8 cellular contexts compared by ENCODE assay signal in genomic region chr7:117019786-117020604, GRCh38.
DNase-seq lines count a peak whose midpoint lies in the region; ATAC-seq and TF ChIP-seq lines count a peak whose summit lies in the region.

No MANE protein-coding gene starts in this region.

- H3K4me2 ChIP-seq in OCI-LY7 (ENCODE audit: low read length), result no peak overlapping the region

- no peak for TF ChIP-seq CTCF in fibroblast of pulmonary artery (IDR thresholded peaks at IDR 0.05; ENCODE audit: low read length, missing control alignments)
- TF ChIP-seq CTCF in nephron progenitor cell (IDR thresholded peaks at IDR 0.05), result no peak
- no peak for TF ChIP-seq CTCF in OCI-LY7 (conservative IDR thresholded peaks at IDR 0.05; ENCODE audit: low read length)

- no peaks in the 10 kb centered on the region for H3K27me3 Mint-ChIP-seq in nephron progenitor cell (ENCODE audit: low read depth, poor library complexity)
- no peaks in the 10 kb centered on the region for H3K27me3 Mint-ChIP-seq in natural killer cell treated with Interleukin-12 subunit alpha and Interleukin-12 subunit beta and Interleukin-15 and Interleukin-18, amount 100 ng/mL, for 72 hours
- H3K27me3 Mint-ChIP-seq in activated CD4-positive, alpha-beta memory T cell treated with anti-CD3 and anti-CD28 coated beads for 36 hours, result peaks cover 3% of the 10 kb centered on the region

- CTCF ChIA-PET in activated CD4-positive, alpha-beta memory T cell treated with anti-CD3 and anti-CD28 coated beads for 36 hours (lab: Charles Lee), result no interaction called here
- CTCF ChIA-PET in OCI-LY7 (lab: Charles Lee; ENCODE audit: unreplicated experiment), result no interaction called here

- H3K4me1 Mint-ChIP-seq in nephron progenitor cell, result peaks cover 16% of the 10 kb centered on the region
- H3K4me1 Mint-ChIP-seq in natural killer cell treated with Interleukin-12 subunit alpha and Interleukin-12 subunit beta and Interleukin-15 and Interleukin-18, amount 100 ng/mL, for 72 hours (ENCODE audit: low read depth in 2 of 2), result peaks cover 19 to 30% of the 10 kb centered on the region in 2 donors
- H3K4me1 Mint-ChIP-seq in activated CD4-positive, alpha-beta memory T cell treated with anti-CD3 and anti-CD28 coated beads for 36 hours (ENCODE audit: low read depth), result peaks cover 28% of the 10 kb centered on the region

- H3K4me3 Mint-ChIP-seq in nephron progenitor cell, result no peak overlapping the region
- H3K4me3 Mint-ChIP-seq in natural killer cell treated with Interleukin-12 subunit alpha and Interleukin-12 subunit beta and Interleukin-15 and Interleukin-18, amount 100 ng/mL, for 72 hours, result no peak overlapping the region
- H3K4me3 Mint-ChIP-seq in activated CD4-positive, alpha-beta memory T cell treated with anti-CD3 and anti-CD28 coated beads for 36 hours, result no peak overlapping the region

- H3K27ac ChIP-seq in HUES48 (ENCODE audit: low read depth, low read length) (peak overlapping the region; percentile 76), OCI-LY7 (ENCODE audit: low read depth, low read length, poor library complexity, severe bottlenecking) (no peak overlapping the region)

- no peaks in the 10 kb centered on the region for H3K9me3 Mint-ChIP-seq in nephron progenitor cell
- H3K9me3 Mint-ChIP-seq in natural killer cell treated with Interleukin-12 subunit alpha and Interleukin-12 subunit beta and Interleukin-15 and Interleukin-18, amount 100 ng/mL, for 72 hours, result no peaks in the 10 kb centered on the region
- no peaks in the 10 kb centered on the region for H3K9me3 Mint-ChIP-seq in activated CD4-positive, alpha-beta memory T cell treated with anti-CD3 and anti-CD28 coated beads for 36 hours

- H3K27me3 ChIP-seq in HUES48 (ENCODE audit: control insufficient read depth, insufficient read depth, low read length), result no peaks in the 10 kb centered on the region

- H3K36me3 ChIP-seq in HUES48 (ENCODE audit: control insufficient read depth, insufficient read depth, low read length), result no peaks in the 10 kb centered on the region
- H3K36me3 ChIP-seq in OCI-LY7 (ENCODE audit: insufficient read depth, low read length), result no peaks in the 10 kb centered on the region

- H3K79me2 ChIP-seq in OCI-LY7 (ENCODE audit: insufficient read depth, low read depth, low read length), result no peaks in the 10 kb centered on the region

- DNase-seq in SHP77 treated with DMSO at 0.1 percent for 48 hours (lab: John Stamatoyannopoulos, UW), result peak; percentile 94
- DNase-seq in fibroblast of pulmonary artery (ENCODE audit: low read depth), result peak; percentile 97
- peak; percentile 68 for DNase-seq in nephron progenitor cell
- DNase-seq in natural killer cell treated with Interleukin-12 subunit alpha and Interleukin-12 subunit beta and Interleukin-15 and Interleukin-18, amount 100 ng/mL, for 72 hours (ENCODE audit: low spot score), result no peak
- no peak for DNase-seq in activated CD8-positive, alpha-beta memory T cell treated with anti-CD3 and anti-CD28 coated beads, Interleukin-2, amount 50 U/mL, for 48 hours
- no peak for DNase-seq in activated CD4-positive, alpha-beta memory T cell treated with anti-CD3 and anti-CD28 coated beads for 36 hours
- no peak for DNase-seq in OCI-LY7 (ENCODE audit: low spot score)

- H3K9ac ChIP-seq in HUES48 (ENCODE audit: low read depth, low read length), result peak overlapping the region; percentile 50; the same call in 1 of the 2 replicates

- no peak overlapping the region for H3K27ac Mint-ChIP-seq in nephron progenitor cell
- H3K27ac Mint-ChIP-seq in natural killer cell treated with Interleukin-12 subunit alpha and Interleukin-12 subunit beta and Interleukin-15 and Interleukin-18, amount 100 ng/mL, for 72 hours, result no peak overlapping the region
- H3K27ac Mint-ChIP-seq in activated CD4-positive, alpha-beta memory T cell treated with anti-CD3 and anti-CD28 coated beads for 36 hours, result no peak overlapping the region

- peaks cover 17% of the 10 kb centered on the region for H3K4me1 ChIP-seq in HUES48 (ENCODE audit: control insufficient read depth, insufficient read depth, low read length)
- H3K4me1 ChIP-seq in OCI-LY7 (ENCODE audit: insufficient read depth, low read length, poor library complexity, severe bottlenecking), result no peaks in the 10 kb centered on the region

- BruUV-seq in OCI-LY7 (replicated peaks; lab: Mats Ljungman, UMichigan), result no TSS peak

- no peak for ATAC-seq in natural killer cell treated with Interleukin-12 subunit alpha and Interleukin-12 subunit beta and Interleukin-15 and Interleukin-18, amount 100 ng/mL, for 72 hours

- intact Hi-C loops in activated CD4-positive, alpha-beta memory T cell treated with anti-CD3 and anti-CD28 coated beads for 36 hours (cut with micrococcal nuclease), result loop anchor here (10.0 kb wide), 1 partner anchor 155 kb away; the partner anchor contains the start of gene CAPZA2
- intact Hi-C loops in OCI-LY7 (cut with micrococcal nuclease; ENCODE audit: unreplicated experiment), result no loop called here

- no peaks in the 10 kb centered on the region for H3K36me3 Mint-ChIP-seq in nephron progenitor cell (ENCODE audit: low read depth)
- H3K36me3 Mint-ChIP-seq in natural killer cell treated with Interleukin-12 subunit alpha and Interleukin-12 subunit beta and Interleukin-15 and Interleukin-18, amount 100 ng/mL, for 72 hours, result no peaks in the 10 kb centered on the region
- no peaks in the 10 kb centered on the region for H3K36me3 Mint-ChIP-seq in activated CD4-positive, alpha-beta memory T cell treated with anti-CD3 and anti-CD28 coated beads for 36 hours

- no peaks in the 10 kb centered on the region; the same call in 1 of the 2 replicates for H4K20me1 ChIP-seq in OCI-LY7 (ENCODE audit: insufficient read depth, low read length)

- H3K9me3 ChIP-seq in HUES48 (ENCODE audit: control insufficient read depth, insufficient read depth, low read length), result no peaks in the 10 kb centered on the region
- no peaks in the 10 kb centered on the region for H3K9me3 ChIP-seq in OCI-LY7 (ENCODE audit: low read length)

- H3K9me2 ChIP-seq in OCI-LY7 (ENCODE audit: insufficient read depth, low read length), result no peaks in the 10 kb centered on the region

- peak overlapping the region; percentile 44 for H3K4me3 ChIP-seq in HUES48 (ENCODE audit: low read depth, low read length)
- peak overlapping the region; percentile 46 for H3K4me3 ChIP-seq in fibroblast of pulmonary artery (replicated peaks; ENCODE audit: low read depth, low read length)
- no peak overlapping the region for H3K4me3 ChIP-seq in OCI-LY7 (ENCODE audit: low read depth, low read length, poor library complexity, severe bottlenecking)

- no peak overlapping the region for H2AFZ ChIP-seq in OCI-LY7 (ENCODE audit: low read length)

- POLR2A ChIA-PET in activated CD4-positive, alpha-beta memory T cell treated with anti-CD3 and anti-CD28 coated beads for 36 hours (lab: Charles Lee), result no interaction called here
- POLR2A ChIA-PET in OCI-LY7 (lab: Charles Lee), result interaction anchor here (0.6 kb wide), 1 partner anchor 1955 kb away, joined by 5 read pairs; no protein-coding TSS in a partner anchor

Comparison
In these comparisons a context has a peak if more than half of its experiments do, and no peak if none do; other contexts are left out.
1. DNase-seq: peak in SHP77 treated with DMSO at 0.1 percent for 48 hours (single experiment), fibroblast of pulmonary artery (single experiment) and nephron progenitor cell (single experiment); none in natural killer cell treated with Interleukin-12 subunit alpha and Interleukin-12 subunit beta and Interleukin-15 and Interleukin-18, amount 100 ng/mL, for 72 hours (single experiment), activated CD8-positive, alpha-beta memory T cell treated with anti-CD3 and anti-CD28 coated beads, Interleukin-2, amount 50 U/mL, for 48 hours (single experiment), activated CD4-positive, alpha-beta memory T cell treated with anti-CD3 and anti-CD28 coated beads for 36 hours (single experiment) and OCI-LY7 (single experiment).